In the genomic region with DNA sequence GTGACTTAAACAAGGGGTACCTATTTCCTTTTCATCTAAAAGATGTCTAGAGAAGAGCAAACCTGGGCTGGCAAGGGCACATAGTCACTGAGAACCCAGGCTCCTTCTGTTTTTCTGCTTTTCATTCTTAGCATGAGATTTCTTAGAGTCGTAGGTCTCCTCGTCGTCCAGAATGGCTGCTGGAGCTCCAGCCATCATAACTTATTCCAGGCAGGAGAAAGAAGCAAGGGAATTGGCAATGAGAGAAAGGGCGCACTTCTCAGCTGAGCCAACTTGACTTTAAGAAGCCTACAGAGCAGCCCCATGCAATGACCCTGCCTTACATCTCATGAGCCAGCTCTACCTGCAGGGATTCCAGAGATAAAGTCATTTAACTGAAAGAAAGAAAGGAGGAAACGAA, we compare ENCODE assay signal across 31 cellular contexts.
"Had no signal": no experiment of that assay in that cellular context is flagged by ENCODE, and none has a peak within 500 bp of the region (broad histone marks: within the 10 kb centered on the region; RNA-seq: fewer than 3 reads in every experiment).

No MANE protein-coding gene starts in this region.

- DNase-seq: activated CD4-positive, alpha-beta memory T cell treated with anti-CD3 and anti-CD28 coated beads, Interleukin-2, amount 10 ng/mL, durations not matched to agents 7 days and 5 days; activated CD4-positive, alpha-beta T cell treated with anti-CD3 and anti-CD28 coated beads for 4 hours; activated CD4-positive, alpha-beta T cell treated with anti-CD3 and anti-CD28 coated beads, Interleukin-2, amount 10 ng/mL, durations not matched to agents 7 days and 5 days; activated CD4-positive, alpha-beta T cell treated with anti-CD3 and anti-CD28 coated beads, Interleukin-2, amount 50 U/mL, for 4 hours; activated CD4-positive, CD25-positive, alpha-beta regulatory T cell; activated CD4-positive, CD25-positive, alpha-beta regulatory T cell treated with anti-CD3 and anti-CD28 coated beads, Interleukin-2, amount 50 U/mL, for 72 hours; activated CD8-positive, alpha-beta memory T cell treated with anti-CD3 and anti-CD28 coated beads, Interleukin-2, amount 50 U/mL, for 48 hours; activated gamma-delta T cell; activated naive CD4-positive, alpha-beta T cell; activated naive CD4-positive, alpha-beta T cell treated with anti-CD3 and anti-CD28 coated beads, Interleukin-2, amount 10 ng/mL, durations not matched to agents 7 days and 5 days; activated naive CD8-positive, alpha-beta T cell treated with anti-CD3 and anti-CD28 coated beads, Interleukin-2, amount 10 ng/mL, durations not matched to agents 7 days and 5 days; activated T-cell treated with anti-CD3 and anti-CD28 coated beads for 4 hours; activated T-cell treated with anti-CD3 and anti-CD28 coated beads, Interleukin-2, amount 50 U/mL, for 24 hours; central memory CD4-positive, alpha-beta T cell; cerebellar nuclear complex; colonic mucosa; dorsolateral prefrontal cortex; effector memory CD4-positive, alpha-beta T cell; endodermal cell; foreskin fibroblast; gastrocnemius medialis; glutamatergic neuron; heart left ventricle; T-helper 2 cell had no signal

- H3K4me1 Mint-ChIP-seq: activated CD4-positive, alpha-beta memory T cell treated with anti-CD3 and anti-CD28 coated beads, Interleukin-2, amount 10 ng/mL, durations not matched to agents 7 days and 5 days; activated CD4-positive, alpha-beta T cell treated with anti-CD3 and anti-CD28 coated beads, Interleukin-2, amount 10 ng/mL, durations not matched to agents 7 days and 5 days; activated naive CD4-positive, alpha-beta T cell treated with anti-CD3 and anti-CD28 coated beads, Interleukin-2, amount 10 ng/mL, durations not matched to agents 7 days and 5 days; activated naive CD8-positive, alpha-beta T cell treated with anti-CD3 and anti-CD28 coated beads, Interleukin-2, amount 10 ng/mL, durations not matched to agents 7 days and 5 days had no signal

- H3K36me3 ChIP-seq: ascending aorta, breast epithelium, cardiac muscle cell, colonic mucosa, gastrocnemius medialis, heart left ventricle had no signal

- H3K9me3 ChIP-seq: ascending aorta, breast epithelium, colonic mucosa, gastrocnemius medialis had no signal

- ATAC-seq: activated naive CD4-positive, alpha-beta T cell treated with anti-CD3 and anti-CD28 coated beads, Interleukin-2, amount 50 U/mL, for 72 hours; esophagus mucosa; gastrocnemius medialis; heart left ventricle had no signal

- H3K9me3 Mint-ChIP-seq: activated CD4-positive, alpha-beta memory T cell treated with anti-CD3 and anti-CD28 coated beads, Interleukin-2, amount 10 ng/mL, durations not matched to agents 7 days and 5 days; activated CD4-positive, alpha-beta T cell treated with anti-CD3 and anti-CD28 coated beads, Interleukin-2, amount 10 ng/mL, durations not matched to agents 7 days and 5 days; activated naive CD4-positive, alpha-beta T cell treated with anti-CD3 and anti-CD28 coated beads, Interleukin-2, amount 10 ng/mL, durations not matched to agents 7 days and 5 days; activated naive CD4-positive, alpha-beta T cell treated with anti-CD3 and anti-CD28 coated beads, Interleukin-2, amount 50 U/mL, for 72 hours; activated T-cell treated with anti-CD3 and anti-CD28 coated beads, Interleukin-2, amount 50 U/mL, for 24 hours; dendritic cell treated with granulocyte-macrophage colony-stimulating factor and Interleukin-4, amounts not matched to agents 40 ng/mL and 50 ng/mL, for 4 days; endodermal cell had no signal

- H3K36me3 Mint-ChIP-seq: activated naive CD4-positive, alpha-beta T cell treated with anti-CD3 and anti-CD28 coated beads, Interleukin-2, amount 10 ng/mL, durations not matched to agents 7 days and 5 days; activated naive CD4-positive, alpha-beta T cell treated with anti-CD3 and anti-CD28 coated beads, Interleukin-2, amount 50 U/mL, for 72 hours; activated naive CD8-positive, alpha-beta T cell treated with anti-CD3 and anti-CD28 coated beads, Interleukin-2, amount 10 ng/mL, durations not matched to agents 7 days and 5 days; brain had no signal

- H3K27ac Mint-ChIP-seq: activated CD4-positive, alpha-beta memory T cell treated with anti-CD3 and anti-CD28 coated beads, Interleukin-2, amount 10 ng/mL, durations not matched to agents 7 days and 5 days; activated CD4-positive, alpha-beta T cell treated with anti-CD3 and anti-CD28 coated beads, Interleukin-2, amount 10 ng/mL, durations not matched to agents 7 days and 5 days; activated naive CD4-positive, alpha-beta T cell treated with anti-CD3 and anti-CD28 coated beads, Interleukin-2, amount 10 ng/mL, durations not matched to agents 7 days and 5 days; activated naive CD4-positive, alpha-beta T cell treated with anti-CD3 and anti-CD28 coated beads, Interleukin-2, amount 50 U/mL, for 72 hours; activated naive CD8-positive, alpha-beta T cell treated with anti-CD3 and anti-CD28 coated beads, Interleukin-2, amount 10 ng/mL, durations not matched to agents 7 days and 5 days; activated T-cell treated with anti-CD3 and anti-CD28 coated beads, Interleukin-2, amount 50 U/mL, for 24 hours; brain; dendritic cell treated with granulocyte-macrophage colony-stimulating factor and Interleukin-4, amounts not matched to agents 40 ng/mL and 50 ng/mL, for 4 days; endodermal cell had no signal

- H3K4me3 ChIP-seq: ascending aorta, breast epithelium, cardiac muscle cell, colonic mucosa, dorsolateral prefrontal cortex, gastrocnemius medialis, heart left ventricle had no signal

- H3K4me3 Mint-ChIP-seq: activated CD4-positive, alpha-beta memory T cell treated with anti-CD3 and anti-CD28 coated beads, Interleukin-2, amount 10 ng/mL, durations not matched to agents 7 days and 5 days; activated CD4-positive, alpha-beta T cell treated with anti-CD3 and anti-CD28 coated beads, Interleukin-2, amount 10 ng/mL, durations not matched to agents 7 days and 5 days; activated naive CD4-positive, alpha-beta T cell treated with anti-CD3 and anti-CD28 coated beads, Interleukin-2, amount 10 ng/mL, durations not matched to agents 7 days and 5 days; activated naive CD8-positive, alpha-beta T cell treated with anti-CD3 and anti-CD28 coated beads, Interleukin-2, amount 10 ng/mL, durations not matched to agents 7 days and 5 days; activated T-cell treated with anti-CD3 and anti-CD28 coated beads, Interleukin-2, amount 50 U/mL, for 24 hours; brain; dendritic cell treated with granulocyte-macrophage colony-stimulating factor and Interleukin-4, amounts not matched to agents 40 ng/mL and 50 ng/mL, for 4 days; endodermal cell had no signal

- H3K27me3 ChIP-seq: ascending aorta, breast epithelium, cardiac muscle cell, colonic mucosa, gastrocnemius medialis had no signal

- H3K27ac ChIP-seq: ascending aorta, breast epithelium, cardiac muscle cell, colonic mucosa, dorsolateral prefrontal cortex, gastrocnemius medialis, heart left ventricle had no signal

- H3K27me3 Mint-ChIP-seq: activated naive CD4-positive, alpha-beta T cell treated with anti-CD3 and anti-CD28 coated beads, Interleukin-2, amount 10 ng/mL, durations not matched to agents 7 days and 5 days had no signal

- H3K4me1 ChIP-seq: ascending aorta, colonic mucosa, gastrocnemius medialis, heart left ventricle had no signal
